8 cellular contexts compared by ENCODE assay signal in genomic region chr6:41894366-41895299, GRCh38. TPM values are rescaled to one million over a fixed set of nuclear protein-coding genes. Genes with fewer than 3 reads are reported as not detected.
DNase-seq lines count a peak whose midpoint lies in the region; ATAC-seq and TF ChIP-seq lines count a peak whose summit lies in the region.

No MANE protein-coding gene starts in this region.

- no peak overlapping the region for H3K27ac Mint-ChIP-seq in MCF 10A (ENCODE audit: low read depth, unreplicated experiment)

- H3K36me3 ChIP-seq in breast epithelium (no peaks in the 10 kb centered on the region), mammary epithelial cell (ENCODE audit: insufficient read depth, low read length) (no peaks in the 10 kb centered on the region), thymus (ENCODE audit: control insufficient read depth, insufficient read depth) (no peaks in the 10 kb centered on the region)

- peak overlapping the region; percentile 76 to 78 (median 77) for H3K4me3 ChIP-seq in breast epithelium
- H3K4me3 ChIP-seq in mammary epithelial cell (replicated peaks in 1 of 3; ENCODE audit: insufficient read depth in 1 of 3, low read depth in 2 of 3, low read length in 3 of 3): peak overlapping the region; percentile 86 to 96 (median 92)
- H3K4me3 ChIP-seq in lower leg skin (ENCODE audit: low read depth, poor library complexity, severe bottlenecking): peak overlapping the region; percentile 63
- H3K4me3 ChIP-seq in thymus (ENCODE audit: low read length): peak overlapping the region; percentile 96

- H3K9me3 ChIP-seq in breast epithelium (no peaks in the 10 kb centered on the region), mammary epithelial cell (replicated peaks; ENCODE audit: insufficient read depth, low read length) (no peaks in the 10 kb centered on the region), thymus (ENCODE audit: control insufficient read depth) (no peaks in the 10 kb centered on the region)

- peak overlapping the region; percentile 81 to 83 for H3K27ac ChIP-seq in breast epithelium
- H3K27ac ChIP-seq in mammary epithelial cell (ENCODE audit: insufficient read depth, low read depth, low read length): no peak overlapping the region
- peak overlapping the region; percentile 94 for H3K27ac ChIP-seq in thymus (ENCODE audit: low read depth)

- H3K9ac ChIP-seq in mammary epithelial cell (ENCODE audit: insufficient read depth, low read length): peak overlapping the region; percentile 39

- POLR2A ChIA-PET in MCF 10A (lab: Yijun Ruan, JAX): interaction anchor here (0.6 to 3.0 kb wide), 8 partner anchors 12 to 150 kb away, joined by 3 to 35 read pairs (median 4); partner anchors contain the start of genes BYSL, MED20 and TOMM6

- peaks cover 9% of the 10 kb centered on the region for H3K4me1 Mint-ChIP-seq in MCF 10A (ENCODE audit: insufficient read depth, unreplicated experiment)

- H3K27me3 ChIP-seq in breast epithelium (no peaks in the 10 kb centered on the region), mammary epithelial cell (ENCODE audit: insufficient read depth, low read length) (no peaks in the 10 kb centered on the region), thymus (ENCODE audit: control insufficient read depth, insufficient read depth) (no peaks in the 10 kb centered on the region)

- CTCF ChIA-PET in MCF 10A (lab: Yijun Ruan, JAX) (interaction anchor here (0.7 to 1.9 kb wide), 4 partner anchors 12 to 108 kb away, joined by 3 to 7 read pairs (median 4); no protein-coding TSS in a partner anchor), mammary epithelial cell (lab: Charles Lee; ENCODE audit: low non-redundant PET) (interaction anchor here (0.6 kb wide), 2 partner anchors 39 to 331 kb away, joined by 3 to 8 read pairs; no protein-coding TSS in a partner anchor)

- no peak for TF ChIP-seq CTCF in breast epithelium (IDR thresholded peaks at IDR 0.05)
- no peak for TF ChIP-seq CTCF in MCF 10A (IDR thresholded peaks at IDR 0.05; ENCODE audit: unreplicated experiment)
- TF ChIP-seq CTCF in mammary epithelial cell (conservative IDR thresholded peaks at IDR 0.05 in 1 of 2, IDR thresholded peaks at IDR 0.05 in 1 of 2; ENCODE audit: extremely low read depth in 1 of 2, insufficient read depth in 1 of 2, low read depth in 1 of 2, low read length in 2 of 2): no peak
- TF ChIP-seq CTCF in lower leg skin (IDR thresholded peaks at IDR 0.05): no peak

- no peak overlapping the region for H3K4me3 Mint-ChIP-seq in MCF 10A (ENCODE audit: unreplicated experiment)

- H3K36me3 Mint-ChIP-seq in MCF 10A (ENCODE audit: insufficient read depth, unreplicated experiment): peaks cover 9% of the 10 kb centered on the region

- H3K79me2 ChIP-seq in mammary epithelial cell (ENCODE audit: insufficient read depth, low read length): no peaks in the 10 kb centered on the region

- no peaks in the 10 kb centered on the region for H3K27me3 Mint-ChIP-seq in MCF 10A (ENCODE audit: insufficient read depth, unreplicated experiment)

- ATAC-seq in HG02852 (IDR thresholded peaks at IDR 0.05; ENCODE audit: unreplicated experiment): peak; percentile 27

- dilution Hi-C loops in mammary epithelial cell (cut with HindIII; ENCODE audit: low sequenced_read_pairs): no loop called here

- H2AFZ ChIP-seq in mammary epithelial cell (ENCODE audit: low read depth, low read length): peak overlapping the region; percentile 90

- TF ChIP-seq POLR2A in breast epithelium (IDR thresholded peaks at IDR 0.05) (no peak), lower leg skin (IDR thresholded peaks at IDR 0.05) (no peak)

- DNase-seq in breast epithelium (ENCODE audit: low spot score in 2 of 2) (no peak), MCF 10A (ENCODE audit: unreplicated experiment) (no peak), NCI-H345 (lab: John Stamatoyannopoulos, UW) (peak; percentile 12), mammary epithelial cell (peak; percentile 17), lower leg skin (ENCODE audit: low spot score in 2 of 2) (no peak), SHP77 treated with DMSO at 0.1 percent for 48 hours (lab: John Stamatoyannopoulos, UW) (no peak)

- no peaks in the 10 kb centered on the region for H4K20me1 ChIP-seq in mammary epithelial cell (ENCODE audit: insufficient read depth, low read length)

- intact Hi-C loops in breast epithelium (cut with DNase I; ENCODE audit: low total_unique reads): no loop called here
- intact Hi-C loops in MCF 10A (cut with micrococcal nuclease): loop anchor here (1.0 kb wide), 1 partner anchor 42 kb away; no protein-coding TSS in a partner anchor
- intact Hi-C loops in mammary epithelial cell (cut with micrococcal nuclease): loop anchor here (1.0 to 2.0 kb wide), 3 partner anchors 27 to 150 kb away; partner anchors contain the start of genes BYSL and MED20
- intact Hi-C loops in lower leg skin (cut with DNase I; ENCODE audit: low total_unique reads): no loop called here

- H3K4me2 ChIP-seq in mammary epithelial cell (ENCODE audit: insufficient read depth, low read depth, low read length): peak overlapping the region; percentile 94

- in situ Hi-C loops in mammary epithelial cell (cut with MboI; ENCODE audit: low sequenced_read_pairs in 2 of 2): no loop called here

- H3K4me1 ChIP-seq in breast epithelium (no peaks in the 10 kb centered on the region), mammary epithelial cell (ENCODE audit: insufficient read depth, low read length) (peaks cover 16% of the 10 kb centered on the region), thymus (ENCODE audit: control insufficient read depth, insufficient read depth, low read length) (peaks cover 12% of the 10 kb centered on the region)

- WGBS in mammary epithelial cell (ENCODE audit: low coverage, missing lambda C conversion rate): 9% methylated on average over 13 of the region's 56 CpGs
- 3% methylated on average over 55 to 56 of the region's 56 CpGs for WGBS in lower leg skin, 2 donors
- 3% methylated on average over 56 of the region's 56 CpGs for WGBS in thymus

- BruUV-seq in MCF 10A (replicated peaks; lab: Mats Ljungman, UMichigan) (no TSS peak), mammary epithelial cell (replicated peaks; lab: Mats Ljungman, UMichigan) (no TSS peak)

- H3K9me3 Mint-ChIP-seq in MCF 10A (ENCODE audit: unreplicated experiment): no peaks in the 10 kb centered on the region

RNA-seq across cellular contexts. Expression of gene USP49, which starts 0.5 kb away (rescaled TPM):
- total RNA-seq in breast epithelium (1 to 10 TPM; 3.4 to 4.9 (median 4.7) TPM), MCF 10A (2022) (4.1 and 4.3 TPM in 2 replicates), mammary epithelial cell (1 to 10 TPM; 3.6 to 3.7 TPM), lower leg skin (1 to 10 TPM; 2.3 to 7.3 (median 3.7) TPM)
- polyA plus RNA-seq in mammary epithelial cell (1.00 TPM), thymus (1.1 TPM)
- polyA minus RNA-seq in mammary epithelial cell: 0.16 TPM

RNA-seq across cellular contexts. Expression of gene MED20, which starts 26.3 kb away (rescaled TPM):
- 10 to 100 TPM in 1 of 3 donors, 1 to 10 TPM in 2; 9.8 to 16.5 (median 9.8) TPM for total RNA-seq in breast epithelium
- 27.6 and 29.2 TPM in 2 replicates for total RNA-seq in MCF 10A (2022)
- 10 to 100 TPM; 22.4 to 23.7 TPM for total RNA-seq in mammary epithelial cell
- 24.5 TPM for polyA plus RNA-seq in mammary epithelial cell
- polyA minus RNA-seq in mammary epithelial cell: 60.3 TPM
- 10 to 100 TPM in 2 of 4 donors, 1 to 10 TPM in 2; 5.7 to 11.5 (median 9.8) TPM for total RNA-seq in lower leg skin
- polyA plus RNA-seq in thymus: 7.9 TPM

RNA-seq across cellular contexts. Expression of gene BYSL, which starts 26.7 kb away (rescaled TPM):
- total RNA-seq in breast epithelium (1 to 10 TPM; 7.7 to 8.8 (median 8.6) TPM), MCF 10A (2022) (45.0 and 58.0 TPM in 2 replicates), mammary epithelial cell (10 to 100 TPM; 14.2 to 52.5 TPM), lower leg skin (10 to 100 TPM in 1 of 4 donors, 1 to 10 TPM in 3; 4.1 to 12.2 (median 7.7) TPM)
- polyA plus RNA-seq in mammary epithelial cell (39.0 TPM), thymus (7.8 TPM)
- polyA minus RNA-seq in mammary epithelial cell: 95.2 TPM

RNA-seq across cellular contexts. Expression of gene CCND3, which starts 47.0 kb away (rescaled TPM):
- total RNA-seq in breast epithelium (100 to 1,000 TPM; 115 to 297 (median 148) TPM), MCF 10A (2022) (52.5 and 75.8 TPM in 2 replicates), mammary epithelial cell (10 to 100 TPM; 45.7 to 80.3 TPM), lower leg skin (100 to 1,000 TPM; 130 to 169 (median 157) TPM)
- polyA plus RNA-seq in mammary epithelial cell (123 TPM), thymus (277 TPM)
- 39.2 TPM for polyA minus RNA-seq in mammary epithelial cell

Comparison
In these comparisons a context has a peak if more than half of its experiments do, and no peak if none do; other contexts are left out.
1. DNase-seq: peak in NCI-H345 (single experiment) and mammary epithelial cell (single experiment); none in breast epithelium (0 of 2), MCF 10A (single experiment), lower leg skin (0 of 2) and SHP77 treated with DMSO at 0.1 percent for 48 hours (single experiment).
2. intact Hi-C loops: an anchor here in MCF 10A (1.0 kb wide) and mammary epithelial cell (1.0 to 2.0 kb wide); none called in breast epithelium and lower leg skin.
3. Peak in every context shown above with its lines, with median percentiles within 50 percentile points of each other: H3K4me3 ChIP-seq.